In genomic region chr3:196281962-196282361, GRCh38 we compare ENCODE assay signal across 1 cellular context.
TF ChIP-seq lines count a peak whose summit lies in the region.

No MANE protein-coding gene starts in this region.

TF ChIP-seq in HepG2, 621 proteins besides CTCF, POLR2A, EP300 and RAD21:
- TF ChIP-seq ZNF7 (CRISPR knock-in tag; IDR thresholded peaks at IDR 0.05) (0 out of 2 replicates have a peak, but pooled peaks have one; percentile 23), MNT (IDR thresholded peaks at IDR 0.05) (no peak)
- TF ChIP-seq, protein P1, sequence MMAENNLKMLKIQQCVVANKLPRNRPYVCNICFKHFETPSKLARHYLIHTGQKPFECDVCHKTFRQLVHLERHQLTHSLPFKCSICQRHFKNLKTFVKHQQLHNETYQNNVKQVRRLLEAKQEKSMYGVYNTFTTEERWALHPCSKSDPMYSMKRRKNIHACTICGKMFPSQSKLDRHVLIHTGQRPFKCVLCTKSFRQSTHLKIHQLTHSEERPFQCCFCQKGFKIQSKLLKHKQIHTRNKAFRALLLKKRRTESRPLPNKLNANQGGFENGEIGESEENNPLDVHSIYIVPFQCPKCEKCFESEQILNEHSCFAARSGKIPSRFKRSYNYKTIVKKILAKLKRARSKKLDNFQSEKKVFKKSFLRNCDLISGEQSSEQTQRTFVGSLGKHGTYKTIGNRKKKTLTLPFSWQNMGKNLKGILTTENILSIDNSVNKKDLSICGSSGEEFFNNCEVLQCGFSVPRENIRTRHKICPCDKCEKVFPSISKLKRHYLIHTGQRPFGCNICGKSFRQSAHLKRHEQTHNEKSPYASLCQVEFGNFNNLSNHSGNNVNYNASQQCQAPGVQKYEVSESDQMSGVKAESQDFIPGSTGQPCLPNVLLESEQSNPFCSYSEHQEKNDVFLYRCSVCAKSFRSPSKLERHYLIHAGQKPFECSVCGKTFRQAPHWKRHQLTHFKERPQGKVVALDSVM (CRISPR knock-in tag; IDR thresholded peaks at IDR 0.05) = 0 out of 2 replicates have a peak, but pooled peaks have one; percentile 10
